Comparison of ENCODE assay signal across 30 cellular contexts in genomic region chr19:52155596-52156359, GRCh38.
"Had no signal": no experiment of that assay in that cellular context is flagged by ENCODE, and none has a peak within 500 bp of the region (broad histone marks: within the 10 kb centered on the region; RNA-seq: fewer than 3 reads in every experiment).

No MANE protein-coding gene starts in this region.

- H3K4me1 Mint-ChIP-seq: brain, memory B cell had no signal

- H3K4me3 Mint-ChIP-seq: activated naive CD8-positive, alpha-beta T cell; brain; memory B cell; natural killer cell treated with Interleukin-12 subunit alpha and Interleukin-12 subunit beta and Interleukin-15 and Interleukin-18, amount 100 ng/mL, for 72 hours had no signal

- H3K27me3 Mint-ChIP-seq: activated naive CD8-positive, alpha-beta T cell; memory B cell; natural killer cell treated with Interleukin-12 subunit alpha and Interleukin-12 subunit beta and Interleukin-15 and Interleukin-18, amount 100 ng/mL, for 72 hours had no signal

- ATAC-seq: esophagus mucosa; left colon; natural killer cell treated with Interleukin-12 subunit alpha and Interleukin-12 subunit beta and Interleukin-15 and Interleukin-18, amount 100 ng/mL, for 72 hours had no signal

- H3K27ac ChIP-seq: adrenal gland, cardiac muscle cell, coronary artery, dorsolateral prefrontal cortex, right atrium auricular region, spleen, tibial nerve, VCaP had no signal

- DNase-seq: activated CD4-positive, alpha-beta T cell treated with anti-CD3 and anti-CD28 coated beads for 4 hours; activated CD4-positive, alpha-beta T cell treated with anti-CD3 and anti-CD28 coated beads, Interleukin-2, amount 50 U/mL, for 4 hours; activated CD8-positive, alpha-beta memory T cell treated with anti-CD3 and anti-CD28 coated beads for 24 hours; activated effector memory CD4-positive, alpha-beta T cell treated with Interleukin-2 at 50 U/mL for 16 hours; activated naive CD4-positive, alpha-beta T cell treated with Interleukin-2 at 50 U/mL for 16 hours; adrenal gland; aorta; cerebellar nuclear complex; dorsolateral prefrontal cortex; effector memory CD4-positive, alpha-beta T cell; foreskin fibroblast; head of caudate nucleus; hippocampal formation; kidney; left colon; midbrain; spleen; stimulated activated naive CD4-positive, alpha-beta T cell; T-helper 9 cell had no signal

- H3K4me1 ChIP-seq: adrenal gland, right atrium auricular region, spleen, tibial nerve had no signal

- H3K27me3 ChIP-seq: adrenal gland, cardiac muscle cell, dorsolateral prefrontal cortex, right atrium auricular region, spleen, tibial nerve had no signal

- H3K4me3 ChIP-seq: adrenal gland, cardiac muscle cell, coronary artery, dorsolateral prefrontal cortex, right atrium auricular region, tibial nerve had no signal

- H3K27ac Mint-ChIP-seq: activated naive CD8-positive, alpha-beta T cell; brain; memory B cell; natural killer cell treated with Interleukin-12 subunit alpha and Interleukin-12 subunit beta and Interleukin-15 and Interleukin-18, amount 100 ng/mL, for 72 hours had no signal

- FAIRE-seq: kidney, TTC549 had no signal
